ENCODE assay signal across 1 cellular context in the genomic region with DNA sequence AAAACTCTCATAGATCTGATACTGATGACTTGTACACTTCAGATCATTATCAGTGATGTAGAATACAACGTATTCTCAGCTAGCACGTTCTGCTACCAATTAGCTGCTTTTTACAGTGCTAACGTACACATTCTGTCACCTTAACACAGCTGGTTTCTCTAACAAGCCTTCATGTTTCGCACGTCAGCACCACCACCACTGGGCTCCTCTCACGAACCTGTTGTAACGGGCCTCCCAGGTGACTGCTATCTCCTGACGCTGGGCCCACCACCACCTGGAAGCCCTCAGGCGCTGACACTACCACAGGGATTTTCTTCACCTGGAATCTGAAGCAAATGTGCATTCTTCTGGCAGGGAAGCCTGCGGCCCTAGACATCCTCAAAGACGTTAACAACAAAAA.
TF ChIP-seq lines count a peak whose summit lies in the region.

No MANE protein-coding gene starts in this region.

TF ChIP-seq in GM23338, 12 proteins besides CTCF, POLR2A, EP300 and RAD21 (continued from another document):
- TF ChIP-seq, protein P1, sequence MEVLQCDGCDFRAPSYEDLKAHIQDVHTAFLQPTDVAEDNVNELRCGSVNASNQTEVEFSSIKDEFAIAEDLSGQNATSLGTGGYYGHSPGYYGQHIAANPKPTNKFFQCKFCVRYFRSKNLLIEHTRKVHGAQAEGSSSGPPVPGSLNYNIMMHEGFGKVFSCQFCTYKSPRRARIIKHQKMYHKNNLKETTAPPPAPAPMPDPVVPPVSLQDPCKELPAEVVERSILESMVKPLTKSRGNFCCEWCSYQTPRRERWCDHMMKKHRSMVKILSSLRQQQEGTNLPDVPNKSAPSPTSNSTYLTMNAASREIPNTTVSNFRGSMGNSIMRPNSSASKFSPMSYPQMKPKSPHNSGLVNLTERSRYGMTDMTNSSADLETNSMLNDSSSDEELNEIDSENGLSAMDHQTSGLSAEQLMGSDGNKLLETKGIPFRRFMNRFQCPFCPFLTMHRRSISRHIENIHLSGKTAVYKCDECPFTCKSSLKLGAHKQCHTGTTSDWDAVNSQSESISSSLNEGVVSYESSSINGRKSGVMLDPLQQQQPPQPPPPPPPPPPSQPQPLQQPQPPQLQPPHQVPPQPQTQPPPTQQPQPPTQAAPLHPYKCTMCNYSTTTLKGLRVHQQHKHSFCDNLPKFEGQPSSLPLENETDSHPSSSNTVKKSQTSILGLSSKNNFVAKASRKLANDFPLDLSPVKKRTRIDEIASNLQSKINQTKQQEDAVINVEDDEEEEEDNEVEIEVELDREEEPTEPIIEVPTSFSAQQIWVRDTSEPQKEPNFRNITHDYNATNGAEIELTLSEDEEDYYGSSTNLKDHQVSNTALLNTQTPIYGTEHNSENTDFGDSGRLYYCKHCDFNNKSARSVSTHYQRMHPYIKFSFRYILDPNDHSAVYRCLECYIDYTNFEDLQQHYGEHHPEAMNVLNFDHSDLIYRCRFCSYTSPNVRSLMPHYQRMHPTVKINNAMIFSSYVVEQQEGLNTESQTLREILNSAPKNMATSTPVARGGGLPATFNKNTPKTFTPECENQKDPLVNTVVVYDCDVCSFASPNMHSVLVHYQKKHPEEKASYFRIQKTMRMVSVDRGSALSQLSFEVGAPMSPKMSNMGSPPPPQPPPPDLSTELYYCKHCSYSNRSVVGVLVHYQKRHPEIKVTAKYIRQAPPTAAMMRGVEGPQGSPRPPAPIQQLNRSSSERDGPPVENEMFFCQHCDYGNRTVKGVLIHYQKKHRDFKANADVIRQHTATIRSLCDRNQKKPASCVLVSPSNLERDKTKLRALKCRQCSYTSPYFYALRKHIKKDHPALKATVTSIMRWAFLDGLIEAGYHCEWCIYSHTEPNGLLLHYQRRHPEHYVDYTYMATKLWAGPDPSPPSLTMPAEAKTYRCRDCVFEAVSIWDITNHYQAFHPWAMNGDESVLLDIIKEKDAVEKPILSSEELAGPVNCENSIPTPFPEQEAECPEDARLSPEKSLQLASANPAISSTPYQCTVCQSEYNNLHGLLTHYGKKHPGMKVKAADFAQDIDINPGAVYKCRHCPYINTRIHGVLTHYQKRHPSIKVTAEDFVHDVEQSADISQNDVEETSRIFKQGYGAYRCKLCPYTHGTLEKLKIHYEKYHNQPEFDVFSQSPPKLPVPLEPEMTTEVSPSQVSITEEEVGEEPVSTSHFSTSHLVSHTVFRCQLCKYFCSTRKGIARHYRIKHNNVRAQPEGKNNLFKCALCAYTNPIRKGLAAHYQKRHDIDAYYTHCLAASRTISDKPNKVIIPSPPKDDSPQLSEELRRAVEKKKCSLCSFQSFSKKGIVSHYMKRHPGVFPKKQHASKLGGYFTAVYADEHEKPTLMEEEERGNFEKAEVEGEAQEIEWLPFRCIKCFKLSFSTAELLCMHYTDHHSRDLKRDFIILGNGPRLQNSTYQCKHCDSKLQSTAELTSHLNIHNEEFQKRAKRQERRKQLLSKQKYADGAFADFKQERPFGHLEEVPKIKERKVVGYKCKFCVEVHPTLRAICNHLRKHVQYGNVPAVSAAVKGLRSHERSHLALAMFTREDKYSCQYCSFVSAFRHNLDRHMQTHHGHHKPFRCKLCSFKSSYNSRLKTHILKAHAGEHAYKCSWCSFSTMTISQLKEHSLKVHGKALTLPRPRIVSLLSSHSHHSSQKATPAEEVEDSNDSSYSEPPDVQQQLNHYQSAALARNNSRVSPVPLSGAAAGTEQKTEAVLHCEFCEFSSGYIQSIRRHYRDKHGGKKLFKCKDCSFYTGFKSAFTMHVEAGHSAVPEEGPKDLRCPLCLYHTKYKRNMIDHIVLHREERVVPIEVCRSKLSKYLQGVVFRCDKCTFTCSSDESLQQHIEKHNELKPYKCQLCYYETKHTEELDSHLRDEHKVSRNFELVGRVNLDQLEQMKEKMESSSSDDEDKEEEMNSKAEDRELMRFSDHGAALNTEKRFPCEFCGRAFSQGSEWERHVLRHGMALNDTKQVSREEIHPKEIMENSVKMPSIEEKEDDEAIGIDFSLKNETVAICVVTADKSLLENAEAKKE (CRISPR knock-in tag; IDR thresholded peaks at IDR 0.05): no peak
